In genomic region chr15:99100245-99101173, GRCh38 we compare ENCODE assay signal across 8 cellular contexts. TPM values are rescaled to one million over a fixed set of nuclear protein-coding genes. Genes with fewer than 3 reads are reported as not detected.
A peak's percentile ranks its signal among the peaks of the same experiment; 100 is the strongest.
DNase-seq lines count a peak whose midpoint lies in the region; ATAC-seq and TF ChIP-seq lines count a peak whose summit lies in the region.

No MANE protein-coding gene starts in this region.

- H3K4me3 ChIP-seq in LNCaP clone FGC (ENCODE audit: low read depth, low read length), result peak overlapping the region; percentile 39
- H3K4me3 ChIP-seq in astrocyte of the spinal cord (ENCODE audit: low read depth, low read length), result peak overlapping the region; percentile 34

- TF ChIP-seq CTCF in LNCaP clone FGC (IDR thresholded peaks at IDR 0.05; ENCODE audit: control insufficient read depth, extremely low read depth, insufficient read depth), result peak; percentile 95
- TF ChIP-seq CTCF in astrocyte of the spinal cord (IDR thresholded peaks at IDR 0.05; ENCODE audit: low read depth, low read length), result peak; percentile 89

- peak; percentile 57 for ATAC-seq in GM18502 (IDR thresholded peaks at IDR 0.05; ENCODE audit: poor library complexity, unreplicated experiment)
- no peak for ATAC-seq in HG02623 (IDR thresholded peaks at IDR 0.05; ENCODE audit: unreplicated experiment)

- in situ Hi-C loops in SK-MEL-5 (cut with HindIII; ENCODE audit: low pct_unique_long_range_greater_than_20kb, low sequenced_read_pairs) (loop anchor here (10.0 kb wide), 1 partner anchor 104 kb away; no protein-coding TSS in a partner anchor), astrocyte of the spinal cord (cut with HindIII; ENCODE audit: low sequenced_read_pairs) (no loop called here)

- DNase-seq in AG08395 (ENCODE audit: low spot score), result peak; percentile 85
- peak; percentile 19 for DNase-seq in LNCaP clone FGC (ENCODE audit: low read depth)
- peak; percentile 81 for DNase-seq in SK-MEL-5 (ENCODE audit: low read depth, low spot score)
- DNase-seq in astrocyte of the spinal cord (ENCODE audit: low read depth, low spot score), result peak; percentile 61
- DNase-seq in hippocampal formation (lab: John Stamatoyannopoulos, UW), result peak; percentile 58 to 72
- peak; percentile 35 for DNase-seq in renal cortical epithelial cell (ENCODE audit: low read depth)

RNA-seq across cellular contexts. Expression of gene SYNM, which starts 4.4 kb away (rescaled TPM):
- total RNA-seq in SK-MEL-5 (2014; rRNA removed; shearing (Covaris generic)), result 20.3 and 25.9 TPM in 2 replicates
- polyA plus RNA-seq in SK-MEL-5 (2015; cell fraction: cytosol; rRNA removed), result 23.1 and 28.7 TPM in 2 replicates
- polyA plus RNA-seq in SK-MEL-5 (2015; cell fraction: nucleus; rRNA removed), result 68.4 and 103 TPM in 2 replicates
- total RNA-seq in renal cortical epithelial cell, result 1.7 and 6.0 TPM in 2 replicates

Comparison
In these comparisons a context has a peak if more than half of its experiments do, and no peak if none do; other contexts are left out.
1. DNase-seq: peak in every context shown above with its lines; median percentile 85 in AG08395; 81 in SK-MEL-5; 65 in hippocampal formation; 61 in astrocyte of the spinal cord; 35 in renal cortical epithelial cell; 19 in LNCaP clone FGC.